In genomic region chr13:40597735-40598365, GRCh38 we compare ENCODE assay signal across 11 cellular contexts.
DNase-seq lines count a peak whose midpoint lies in the region; ATAC-seq and TF ChIP-seq lines count a peak whose summit lies in the region.
"Had no signal": no experiment of that assay in that cellular context is flagged by ENCODE, and none has a peak within 500 bp of the region (broad histone marks: within the 10 kb centered on the region; RNA-seq: fewer than 3 reads in every experiment).

No MANE protein-coding gene starts in this region.

- peak overlapping the region in 1 of 2 donors; percentile 6 for H3K4me3 ChIP-seq in ascending aorta
- H3K4me3 ChIP-seq: HAP-1 had no signal

- H3K4me3 Mint-ChIP-seq in activated CD4-positive, alpha-beta T cell treated with anti-CD3 and anti-CD28 coated beads, Interleukin-2, amount 10 ng/mL, durations not matched to agents 7 days and 5 days: no peak overlapping the region
- H3K4me3 Mint-ChIP-seq in stimulated activated naive CD8-positive, alpha-beta T cell treated with anti-CD3 and anti-CD28 coated beads, Interleukin-15, amount 100 ng/mL, for 72 hours: peak overlapping the region; percentile 74 to 84

- intact Hi-C loops in ascending aorta (cut with DNase I): no loop called here

- no peak for TF ChIP-seq CTCF in ascending aorta (IDR thresholded peaks at IDR 0.05)

- POLR2A ChIA-PET in activated CD4-positive, alpha-beta T cell treated with anti-CD3 and anti-CD28 coated beads, Interleukin-2, amount 10 ng/mL, durations not matched to agents 7 days and 5 days (lab: Charles Lee): no interaction called here

- no peaks in the 10 kb centered on the region for H3K27me3 Mint-ChIP-seq in activated CD4-positive, alpha-beta T cell treated with anti-CD3 and anti-CD28 coated beads, Interleukin-2, amount 10 ng/mL, durations not matched to agents 7 days and 5 days
- H3K27me3 Mint-ChIP-seq in stimulated activated naive CD8-positive, alpha-beta T cell treated with anti-CD3 and anti-CD28 coated beads, Interleukin-15, amount 100 ng/mL, for 72 hours: no peaks in the 10 kb centered on the region

- H3K36me3 ChIP-seq in ascending aorta: no peaks in the 10 kb centered on the region
- H3K36me3 ChIP-seq: HAP-1 had no signal

- peaks cover 0 to 23% of the 10 kb centered on the region in 2 donors for H3K4me1 ChIP-seq in ascending aorta

- H3K27ac ChIP-seq in ascending aorta: peak overlapping the region; percentile 16 to 44

- peaks cover 19% of the 10 kb centered on the region for H3K36me3 Mint-ChIP-seq in activated CD4-positive, alpha-beta T cell treated with anti-CD3 and anti-CD28 coated beads, Interleukin-2, amount 10 ng/mL, durations not matched to agents 7 days and 5 days (ENCODE audit: low read depth)

- H3K9me3 ChIP-seq in ascending aorta: no peaks in the 10 kb centered on the region
- H3K9me3 ChIP-seq: HAP-1 had no signal

- peaks cover 75% of the 10 kb centered on the region for H3K4me1 Mint-ChIP-seq in activated CD4-positive, alpha-beta T cell treated with anti-CD3 and anti-CD28 coated beads, Interleukin-2, amount 10 ng/mL, durations not matched to agents 7 days and 5 days
- H3K4me1 Mint-ChIP-seq in stimulated activated naive CD8-positive, alpha-beta T cell treated with anti-CD3 and anti-CD28 coated beads, Interleukin-15, amount 100 ng/mL, for 72 hours: peaks cover 90% of the 10 kb centered on the region

- ATAC-seq in stimulated activated naive CD8-positive, alpha-beta T cell treated with anti-CD3 and anti-CD28 coated beads, Interleukin-15, amount 100 ng/mL, for 72 hours: no peak
- no peak for ATAC-seq in HG03457 (IDR thresholded peaks at IDR 0.05; ENCODE audit: unreplicated experiment)

- H3K9me3 Mint-ChIP-seq in activated CD4-positive, alpha-beta T cell treated with anti-CD3 and anti-CD28 coated beads, Interleukin-2, amount 10 ng/mL, durations not matched to agents 7 days and 5 days: no peaks in the 10 kb centered on the region
- no peaks in the 10 kb centered on the region for H3K9me3 Mint-ChIP-seq in stimulated activated naive CD8-positive, alpha-beta T cell treated with anti-CD3 and anti-CD28 coated beads, Interleukin-15, amount 100 ng/mL, for 72 hours

- CTCF ChIA-PET in activated CD4-positive, alpha-beta T cell treated with anti-CD3 and anti-CD28 coated beads, Interleukin-2, amount 10 ng/mL, durations not matched to agents 7 days and 5 days (lab: Charles Lee): interaction anchor here (1.3 kb wide), 1 partner anchor 113 kb away, joined by 4 read pairs; no protein-coding TSS in a partner anchor

- H3K27me3 ChIP-seq in ascending aorta: no peaks in the 10 kb centered on the region

- no peak for DNase-seq in activated CD4-positive, alpha-beta T cell treated with anti-CD3 and anti-CD28 coated beads, Interleukin-2, amount 10 ng/mL, durations not matched to agents 7 days and 5 days
- no peak for DNase-seq in activated CD4-positive, alpha-beta T cell treated with anti-CD3 and anti-CD28 coated beads, Interleukin-2, amount 50 U/mL, for 48 hours
- DNase-seq in ascending aorta (ENCODE audit: low spot score in 2 of 2) (no peak), kidney tubule cell (ENCODE audit: low spot score) (peak; percentile 61), NCI-H1694 treated with DMSO at 0.1 percent for 48 hours (lab: John Stamatoyannopoulos, UW) (no peak), Kasumi-1 (lab: John Stamatoyannopoulos, UW) (no peak)
- DNase-seq in stimulated activated naive CD8-positive, alpha-beta T cell treated with anti-CD3 and anti-CD28 coated beads, Interleukin-15, amount 100 ng/mL, for 72 hours: no peak
- DNase-seq: effector CD4-positive, alpha-beta T cell; MV-4-11 had no signal

- H3K27ac Mint-ChIP-seq in activated CD4-positive, alpha-beta T cell treated with anti-CD3 and anti-CD28 coated beads, Interleukin-2, amount 10 ng/mL, durations not matched to agents 7 days and 5 days: peak overlapping the region; percentile 70
- H3K27ac Mint-ChIP-seq in stimulated activated naive CD8-positive, alpha-beta T cell treated with anti-CD3 and anti-CD28 coated beads, Interleukin-15, amount 100 ng/mL, for 72 hours: peak overlapping the region; percentile 93 to 97
